Comparison of ENCODE assay signal across 2 cellular contexts in genomic region chr1:1593834-1594601, GRCh38.
TF ChIP-seq lines count a peak whose summit lies in the region.

No MANE protein-coding gene starts in this region.

TF ChIP-seq in SK-N-SH treated with all-trans-retinoic acid at 6 μM for 48 hours, 23 proteins besides CTCF, POLR2A, EP300 and RAD21 (continued from another document):
- TF ChIP-seq CSRNP3 (CRISPR knock-in tag; IDR thresholded peaks at IDR 0.05) (no peak), PATZ1 (CRISPR knock-in tag; IDR thresholded peaks at IDR 0.05; ENCODE audit: borderline replicate concordance) (no peak), ESRRG (CRISPR knock-in tag; IDR thresholded peaks at IDR 0.05) (no peak), OSR1 (CRISPR knock-in tag; IDR thresholded peaks at IDR 0.05) (no peak), BACH2 (CRISPR knock-in tag; IDR thresholded peaks at IDR 0.05; ENCODE audit: borderline replicate concordance) (no peak), RARB (CRISPR knock-in tag; IDR thresholded peaks at IDR 0.05) (no peak), ZNF565 (CRISPR knock-in tag; conservative IDR thresholded peaks at IDR 0.05; ENCODE audit: low read depth) (no peak), ZNF8 (CRISPR knock-in tag; IDR thresholded peaks at IDR 0.05) (no peak), ZFP30 (CRISPR knock-in tag; IDR thresholded peaks at IDR 0.05) (no peak), ARNTL (CRISPR knock-in tag; IDR thresholded peaks at IDR 0.05; ENCODE audit: borderline replicate concordance, low read depth) (no peak), ZNF70 (CRISPR knock-in tag; IDR thresholded peaks at IDR 0.05) (no peak), ISL1 (CRISPR knock-in tag; IDR thresholded peaks at IDR 0.05) (no peak)
- TF ChIP-seq, protein P1, sequence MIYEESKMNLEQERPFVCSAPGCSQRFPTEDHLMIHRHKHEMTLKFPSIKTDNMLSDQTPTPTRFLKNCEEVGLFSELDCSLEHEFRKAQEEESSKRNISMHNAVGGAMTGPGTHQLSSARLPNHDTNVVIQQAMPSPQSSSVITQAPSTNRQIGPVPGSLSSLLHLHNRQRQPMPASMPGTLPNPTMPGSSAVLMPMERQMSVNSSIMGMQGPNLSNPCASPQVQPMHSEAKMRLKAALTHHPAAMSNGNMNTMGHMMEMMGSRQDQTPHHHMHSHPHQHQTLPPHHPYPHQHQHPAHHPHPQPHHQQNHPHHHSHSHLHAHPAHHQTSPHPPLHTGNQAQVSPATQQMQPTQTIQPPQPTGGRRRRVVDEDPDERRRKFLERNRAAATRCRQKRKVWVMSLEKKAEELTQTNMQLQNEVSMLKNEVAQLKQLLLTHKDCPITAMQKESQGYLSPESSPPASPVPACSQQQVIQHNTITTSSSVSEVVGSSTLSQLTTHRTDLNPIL (CRISPR knock-in tag; IDR thresholded peaks at IDR 0.05; ENCODE audit: low read depth) = no peak
- TF ChIP-seq, protein P2, sequence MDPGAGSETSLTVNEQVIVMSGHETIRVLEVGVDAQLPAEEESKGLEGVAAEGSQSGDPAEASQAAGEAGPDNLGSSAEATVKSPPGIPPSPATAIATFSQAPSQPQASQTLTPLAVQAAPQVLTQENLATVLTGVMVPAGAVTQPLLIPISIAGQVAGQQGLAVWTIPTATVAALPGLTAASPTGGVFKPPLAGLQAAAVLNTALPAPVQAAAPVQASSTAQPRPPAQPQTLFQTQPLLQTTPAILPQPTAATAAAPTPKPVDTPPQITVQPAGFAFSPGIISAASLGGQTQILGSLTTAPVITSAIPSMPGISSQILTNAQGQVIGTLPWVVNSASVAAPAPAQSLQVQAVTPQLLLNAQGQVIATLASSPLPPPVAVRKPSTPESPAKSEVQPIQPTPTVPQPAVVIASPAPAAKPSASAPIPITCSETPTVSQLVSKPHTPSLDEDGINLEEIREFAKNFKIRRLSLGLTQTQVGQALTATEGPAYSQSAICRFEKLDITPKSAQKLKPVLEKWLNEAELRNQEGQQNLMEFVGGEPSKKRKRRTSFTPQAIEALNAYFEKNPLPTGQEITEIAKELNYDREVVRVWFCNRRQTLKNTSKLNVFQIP (CRISPR knock-in tag; IDR thresholded peaks at IDR 0.05; ENCODE audit: borderline replicate concordance, low read depth) = no peak

TF ChIP-seq in SK-N-SH, 30 proteins besides CTCF, POLR2A, EP300 and RAD21 (continued from another document):
- TF ChIP-seq REST (IDR thresholded peaks at IDR 0.05; ENCODE audit: low read depth, low read length) (no peak), MEF2A (IDR thresholded peaks at IDR 0.05; ENCODE audit: borderline replicate concordance, low read depth) (no peak), JUND (IDR thresholded peaks at IDR 0.05) (no peak), YY1 (IDR thresholded peaks at IDR 0.05; ENCODE audit: low read depth) (no peak)
